In the genomic region with DNA sequence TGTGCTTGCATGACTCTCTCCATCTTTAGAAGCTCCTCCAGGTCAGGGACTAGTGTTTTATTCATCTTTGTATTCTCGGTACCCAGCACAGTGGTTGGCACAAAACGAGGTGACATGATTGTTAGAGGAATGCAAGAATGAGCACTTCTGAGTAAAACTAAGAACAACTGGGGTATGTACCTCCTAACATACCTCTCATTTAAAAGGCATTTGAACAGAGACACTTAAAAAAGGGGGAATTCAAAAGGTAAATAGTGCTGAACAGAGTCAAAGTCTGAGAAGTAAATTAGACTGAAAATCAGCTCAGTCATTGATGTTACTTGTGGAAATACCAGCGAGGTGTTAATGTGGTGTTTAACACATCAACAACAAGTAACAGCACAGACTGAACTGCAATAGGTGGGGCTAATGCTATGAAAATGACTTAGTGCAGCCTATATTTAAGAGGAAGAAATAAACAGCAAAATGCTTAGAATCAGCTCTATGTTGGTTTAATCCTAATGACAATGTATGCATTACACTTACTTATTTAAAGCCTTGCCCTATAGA, we compare ENCODE assay signal across 32 cellular contexts.
"Had no signal": no experiment of that assay in that cellular context is flagged by ENCODE, and none has a peak within 500 bp of the region (broad histone marks: within the 10 kb centered on the region; RNA-seq: fewer than 3 reads in every experiment).

No MANE protein-coding gene starts in this region.

- H3K4me3 Mint-ChIP-seq: activated B cell treated with CpG ODN at 0.5 μM for 24 hours; activated CD4-positive, alpha-beta memory T cell treated with anti-CD3 and anti-CD28 coated beads, Interleukin-2, amount 10 ng/mL, durations not matched to agents 7 days and 5 days; activated CD8-positive, alpha-beta memory T cell treated with anti-CD3 and anti-CD28 coated beads, Interleukin-2, amount 10 ng/mL, durations not matched to agents 7 days and 5 days; activated naive CD4-positive, alpha-beta T cell treated with anti-CD3 and anti-CD28 coated beads, Interleukin-2, amount 50 U/mL, for 24 hours; activated naive CD8-positive, alpha-beta T cell treated with anti-CD3 and anti-CD28 coated beads, Interleukin-2, amount 10 ng/mL, durations not matched to agents 7 days and 5 days; T-cell; T-helper 17 cell had no signal

- H3K27me3 ChIP-seq: ascending aorta, SJSA1 had no signal

- H3K27ac ChIP-seq: ascending aorta, SJSA1, VCaP had no signal

- ATAC-seq: activated CD8-positive, alpha-beta memory T cell treated with anti-CD3 and anti-CD28 coated beads, Interleukin-2, amount 10 ng/mL, durations not matched to agents 7 days and 5 days; Panc1; T-cell; T-helper 17 cell had no signal

- H3K27ac Mint-ChIP-seq: activated B cell treated with CpG ODN at 0.5 μM for 24 hours; activated CD4-positive, alpha-beta memory T cell treated with anti-CD3 and anti-CD28 coated beads, Interleukin-2, amount 10 ng/mL, durations not matched to agents 7 days and 5 days; activated CD8-positive, alpha-beta memory T cell treated with anti-CD3 and anti-CD28 coated beads, Interleukin-2, amount 10 ng/mL, durations not matched to agents 7 days and 5 days; activated naive CD4-positive, alpha-beta T cell treated with anti-CD3 and anti-CD28 coated beads, Interleukin-2, amount 50 U/mL, for 24 hours; activated naive CD8-positive, alpha-beta T cell treated with anti-CD3 and anti-CD28 coated beads, Interleukin-2, amount 10 ng/mL, durations not matched to agents 7 days and 5 days; activated T-helper 2 cell treated with anti-CD3 and anti-CD28 coated beads, Interferon-gamma antibody, Interleukin-2, Interleukin-4, amounts not matched to agents 10 μg/mL and 5 μg/mL and 100 μg/mL, durations not matched to agents 14 hours and 24 hours and 36 hours; T-cell; T-helper 17 cell had no signal

- DNase-seq: activated B cell treated with CpG ODN at 0.5 μM for 24 hours; activated CD4-positive, alpha-beta memory T cell treated with anti-CD3 and anti-CD28 coated beads, Interleukin-2, amount 10 ng/mL, durations not matched to agents 7 days and 5 days; activated CD4-positive, alpha-beta T cell treated with anti-CD3 and anti-CD28 coated beads for 48 hours; activated CD4-positive, CD25-positive, alpha-beta regulatory T cell treated with anti-CD3 and anti-CD28 coated beads, Interleukin-2, amount 50 U/mL, for 72 hours; activated CD8-positive, alpha-beta memory T cell treated with anti-CD3 and anti-CD28 coated beads for 24 hours; activated CD8-positive, alpha-beta memory T cell treated with anti-CD3 and anti-CD28 coated beads, Interleukin-2, amount 10 ng/mL, durations not matched to agents 7 days and 5 days; activated CD8-positive, alpha-beta memory T cell treated with anti-CD3 and anti-CD28 coated beads, Interleukin-2, amount 50 U/mL, for 48 hours; activated gamma-delta T cell; activated naive CD4-positive, alpha-beta T cell treated with Interleukin-2 at 50 U/mL for 16 hours; activated naive CD8-positive, alpha-beta T cell treated with anti-CD3 and anti-CD28 coated beads, Interleukin-2, amount 10 ng/mL, durations not matched to agents 7 days and 5 days; activated T-cell treated with anti-CD3 and anti-CD28 coated beads, Interleukin-2, amount 50 U/mL, for 48 hours; amygdala; cerebellar nuclear complex; NCI-H1092 treated with DMSO at 0.1 percent for 48 hours; NCI-H1417; NCI-H146; NCI-H187; NCI-H2029 treated with DMSO at 0.1 percent for 48 hours; NCI-H2171 treated with DMSO at 0.1 percent for 48 hours; NCI-H226; NCI-H524 treated with DMSO at 0.1 percent for 48 hours; SHP77 treated with DMSO at 0.1 percent for 48 hours; SK-N-SH; T-cell; T-helper 17 cell; T-helper 9 cell had no signal

- H3K4me1 Mint-ChIP-seq: activated B cell treated with CpG ODN at 0.5 μM for 24 hours; activated naive CD4-positive, alpha-beta T cell treated with anti-CD3 and anti-CD28 coated beads, Interleukin-2, amount 50 U/mL, for 24 hours; activated naive CD8-positive, alpha-beta T cell treated with anti-CD3 and anti-CD28 coated beads, Interleukin-2, amount 10 ng/mL, durations not matched to agents 7 days and 5 days; T-cell; T-helper 17 cell had no signal

- H3K36me3 ChIP-seq: ascending aorta, SJSA1 had no signal

- H3K9me3 Mint-ChIP-seq: activated B cell treated with CpG ODN at 0.5 μM for 24 hours; activated CD4-positive, alpha-beta memory T cell treated with anti-CD3 and anti-CD28 coated beads, Interleukin-2, amount 10 ng/mL, durations not matched to agents 7 days and 5 days; activated naive CD4-positive, alpha-beta T cell treated with anti-CD3 and anti-CD28 coated beads, Interleukin-2, amount 50 U/mL, for 24 hours; activated naive CD8-positive, alpha-beta T cell treated with anti-CD3 and anti-CD28 coated beads, Interleukin-2, amount 10 ng/mL, durations not matched to agents 7 days and 5 days; activated T-helper 2 cell treated with anti-CD3 and anti-CD28 coated beads, Interferon-gamma antibody, Interleukin-2, Interleukin-4, amounts not matched to agents 10 μg/mL and 5 μg/mL and 100 μg/mL, durations not matched to agents 14 hours and 24 hours and 36 hours; T-cell had no signal

- H3K4me3 ChIP-seq: ascending aorta, SJSA1 had no signal

- H3K9me3 ChIP-seq: ascending aorta, SJSA1, SK-N-SH had no signal

- H3K4me1 ChIP-seq: ascending aorta had no signal

- H3K36me3 Mint-ChIP-seq: activated CD8-positive, alpha-beta memory T cell treated with anti-CD3 and anti-CD28 coated beads, Interleukin-2, amount 10 ng/mL, durations not matched to agents 7 days and 5 days; activated naive CD4-positive, alpha-beta T cell treated with anti-CD3 and anti-CD28 coated beads, Interleukin-2, amount 50 U/mL, for 24 hours; activated naive CD8-positive, alpha-beta T cell treated with anti-CD3 and anti-CD28 coated beads, Interleukin-2, amount 10 ng/mL, durations not matched to agents 7 days and 5 days; T-cell had no signal
